10 cellular contexts compared by ENCODE assay signal in the genomic region with DNA sequence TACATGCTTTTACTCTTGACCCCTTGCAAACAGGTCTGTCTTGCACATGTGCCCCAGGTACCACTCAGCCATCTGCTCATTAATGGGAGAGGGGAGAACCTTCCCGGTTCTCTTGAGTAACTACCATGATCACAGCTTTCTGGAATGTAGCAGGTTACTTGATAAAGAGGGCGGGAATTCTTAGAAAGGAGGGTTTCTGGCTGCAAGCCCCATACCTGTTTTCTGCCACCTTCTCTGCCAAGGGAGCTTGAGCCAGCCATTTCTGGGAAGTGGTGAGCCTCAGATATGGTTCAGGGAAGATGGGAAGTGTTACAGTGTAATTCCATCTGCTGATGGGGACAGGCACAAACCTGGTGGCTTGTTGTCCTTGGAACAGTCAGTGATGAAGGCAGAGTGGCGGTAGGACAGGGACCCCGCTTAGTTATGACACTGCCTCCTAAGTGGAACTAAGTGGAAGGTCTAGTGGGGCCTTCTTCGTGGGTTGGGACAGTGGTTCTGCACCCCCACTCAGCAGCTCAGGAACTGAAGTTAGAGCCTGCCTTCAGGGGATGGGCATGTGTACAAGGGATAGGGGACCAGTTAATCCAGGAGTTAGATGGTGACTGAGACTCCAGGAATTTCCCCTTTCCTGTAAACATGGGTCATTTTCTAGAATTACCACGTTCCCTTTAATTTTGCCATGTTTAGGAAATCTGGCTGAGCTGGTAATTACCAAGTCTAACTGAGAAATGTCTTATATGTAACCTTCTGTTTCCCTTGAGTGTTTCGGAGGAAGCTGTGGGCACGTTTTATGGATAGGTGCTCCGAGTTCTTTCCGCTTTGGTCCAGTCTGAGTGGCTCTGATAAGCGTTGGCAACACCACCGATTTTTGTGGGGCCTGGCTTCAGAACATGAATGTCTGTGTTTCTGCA. TPM values are rescaled to one million over a fixed set of nuclear protein-coding genes. Genes with fewer than 3 reads are reported as not detected.
DNase-seq lines count a peak whose midpoint lies in the region; ATAC-seq and TF ChIP-seq lines count a peak whose summit lies in the region.
"Had no signal": no experiment of that assay in that cellular context is flagged by ENCODE, and none has a peak within 500 bp of the region (broad histone marks: within the 10 kb centered on the region; RNA-seq: fewer than 3 reads in every experiment).

No MANE protein-coding gene starts in this region.

- no peak for TF ChIP-seq EP300 in Ishikawa (IDR thresholded peaks at IDR 0.05; ENCODE audit: borderline replicate concordance)

- no peaks in the 10 kb centered on the region for H3K9me3 ChIP-seq in liver (ENCODE audit: control insufficient read depth in 4 of 4, low read length in 3 of 4)

- DNase-seq in AG08396 (ENCODE audit: low spot score) (peak; percentile 53), nucleus accumbens (lab: John Stamatoyannopoulos, UW) (no peak), NOMO-1 (lab: John Stamatoyannopoulos, UW; ENCODE audit: unreplicated experiment in 2 of 2) (no peak)
- DNase-seq: NCI-H446 treated with DMSO at 0.1 percent for 48 hours had no signal

- no peaks in the 10 kb centered on the region for H3K36me3 ChIP-seq in liver (ENCODE audit: control insufficient read depth in 4 of 4, insufficient read depth in 3 of 4, low read depth in 1 of 4, low read length in 3 of 4)

- TF ChIP-seq RAD21 in Ishikawa (IDR thresholded peaks at IDR 0.05; ENCODE audit: low read depth) (no peak), liver (IDR thresholded peaks at IDR 0.05) (no peak)

- H3K4me1 ChIP-seq in liver (ENCODE audit: control insufficient read depth in 4 of 4, insufficient read depth in 4 of 4, low read length in 3 of 4) = peaks cover 22 to 51% (median 35%) of the 10 kb centered on the region in 4 donors

- H3K4me3 ChIP-seq in liver (ENCODE audit: low read depth in 1 of 3, low read length in 3 of 3) = no peak overlapping the region

- ATAC-seq in GM18498 (IDR thresholded peaks at IDR 0.05; ENCODE audit: unreplicated experiment) (no peak), GM18519 (IDR thresholded peaks at IDR 0.05; ENCODE audit: low FRiP score, unreplicated experiment) (no peak)
- ATAC-seq: HCT116 had no signal

- H3K27ac ChIP-seq in adipose tissue (ENCODE audit: low read depth, low read length) (peak overlapping the region; percentile 55), liver (ENCODE audit: low read depth in 1 of 2, low read length in 2 of 2) (peak overlapping the region; percentile 47 to 65)

- no peak for TF ChIP-seq CTCF in liver (IDR thresholded peaks at IDR 0.05; ENCODE audit: low read depth, low read length, missing input control)

- no peaks in the 10 kb centered on the region for H3K27me3 ChIP-seq in liver (ENCODE audit: control insufficient read depth in 4 of 4, insufficient read depth in 4 of 4, low read length in 3 of 4)

- WGBS in adipose tissue, 3 donors = 42 to 70% (median 49%) methylated on average over 12 of the region's 12 CpGs
- WGBS in liver = 80% methylated on average over 12 of the region's 12 CpGs

- no peak overlapping the region for H3K9ac ChIP-seq in liver (ENCODE audit: low read depth in 1 of 2, low read length in 2 of 2)

TF ChIP-seq in Ishikawa, 13 proteins besides CTCF, POLR2A, EP300 and RAD21:
- TF ChIP-seq, protein P1, sequence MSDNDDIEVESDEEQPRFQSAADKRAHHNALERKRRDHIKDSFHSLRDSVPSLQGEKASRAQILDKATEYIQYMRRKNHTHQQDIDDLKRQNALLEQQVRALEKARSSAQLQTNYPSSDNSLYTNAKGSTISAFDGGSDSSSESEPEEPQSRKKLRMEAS (IDR thresholded peaks at IDR 0.05) = no peak
- peak; percentile 48; the same call in 1 of the 2 replicates for TF ChIP-seq TEAD4 (IDR thresholded peaks at IDR 0.05)
- TF ChIP-seq NFIC (IDR thresholded peaks at IDR 0.05) = peak; percentile 53
TF ChIP-seq in Ishikawa: peak in this region for 2.

TF ChIP-seq in liver, 16 proteins besides CTCF, POLR2A, EP300 and RAD21:
- TF ChIP-seq SP1 (IDR thresholded peaks at IDR 0.05) (no peak), NR2F2 (IDR thresholded peaks at IDR 0.05) (no peak), TAF1 (conservative IDR thresholded peaks at IDR 0.05) (no peak), GABPA (IDR thresholded peaks at IDR 0.05 in 1 of 2, conservative IDR thresholded peaks at IDR 0.05 in 1 of 2) (no peak), HNF4G (IDR thresholded peaks at IDR 0.05) (no peak), JUND (IDR thresholded peaks at IDR 0.05) (no peak), FOXA1 (IDR thresholded peaks at IDR 0.05) (no peak), FOXA2 (IDR thresholded peaks at IDR 0.05) (no peak), RXRA (IDR thresholded peaks at IDR 0.05) (no peak), YY1 (IDR thresholded peaks at IDR 0.05) (no peak), EGR1 (IDR thresholded peaks at IDR 0.05; ENCODE audit: low read depth in 2 of 2) (no peak), HNF4A (conservative IDR thresholded peaks at IDR 0.05) (no peak)
- TF ChIP-seq, protein P2, sequence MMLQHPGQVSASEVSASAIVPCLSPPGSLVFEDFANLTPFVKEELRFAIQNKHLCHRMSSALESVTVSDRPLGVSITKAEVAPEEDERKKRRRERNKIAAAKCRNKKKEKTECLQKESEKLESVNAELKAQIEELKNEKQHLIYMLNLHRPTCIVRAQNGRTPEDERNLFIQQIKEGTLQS (IDR thresholded peaks at IDR 0.05) = no peak
- TF ChIP-seq, protein P3, sequence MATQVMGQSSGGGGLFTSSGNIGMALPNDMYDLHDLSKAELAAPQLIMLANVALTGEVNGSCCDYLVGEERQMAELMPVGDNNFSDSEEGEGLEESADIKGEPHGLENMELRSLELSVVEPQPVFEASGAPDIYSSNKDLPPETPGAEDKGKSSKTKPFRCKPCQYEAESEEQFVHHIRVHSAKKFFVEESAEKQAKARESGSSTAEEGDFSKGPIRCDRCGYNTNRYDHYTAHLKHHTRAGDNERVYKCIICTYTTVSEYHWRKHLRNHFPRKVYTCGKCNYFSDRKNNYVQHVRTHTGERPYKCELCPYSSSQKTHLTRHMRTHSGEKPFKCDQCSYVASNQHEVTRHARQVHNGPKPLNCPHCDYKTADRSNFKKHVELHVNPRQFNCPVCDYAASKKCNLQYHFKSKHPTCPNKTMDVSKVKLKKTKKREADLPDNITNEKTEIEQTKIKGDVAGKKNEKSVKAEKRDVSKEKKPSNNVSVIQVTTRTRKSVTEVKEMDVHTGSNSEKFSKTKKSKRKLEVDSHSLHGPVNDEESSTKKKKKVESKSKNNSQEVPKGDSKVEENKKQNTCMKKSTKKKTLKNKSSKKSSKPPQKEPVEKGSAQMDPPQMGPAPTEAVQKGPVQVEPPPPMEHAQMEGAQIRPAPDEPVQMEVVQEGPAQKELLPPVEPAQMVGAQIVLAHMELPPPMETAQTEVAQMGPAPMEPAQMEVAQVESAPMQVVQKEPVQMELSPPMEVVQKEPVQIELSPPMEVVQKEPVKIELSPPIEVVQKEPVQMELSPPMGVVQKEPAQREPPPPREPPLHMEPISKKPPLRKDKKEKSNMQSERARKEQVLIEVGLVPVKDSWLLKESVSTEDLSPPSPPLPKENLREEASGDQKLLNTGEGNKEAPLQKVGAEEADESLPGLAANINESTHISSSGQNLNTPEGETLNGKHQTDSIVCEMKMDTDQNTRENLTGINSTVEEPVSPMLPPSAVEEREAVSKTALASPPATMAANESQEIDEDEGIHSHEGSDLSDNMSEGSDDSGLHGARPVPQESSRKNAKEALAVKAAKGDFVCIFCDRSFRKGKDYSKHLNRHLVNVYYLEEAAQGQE (IDR thresholded peaks at IDR 0.05) = no peak
- TF ChIP-seq, protein P1 (IDR thresholded peaks at IDR 0.05) = no peak
- TF ChIP-seq, protein P4, sequence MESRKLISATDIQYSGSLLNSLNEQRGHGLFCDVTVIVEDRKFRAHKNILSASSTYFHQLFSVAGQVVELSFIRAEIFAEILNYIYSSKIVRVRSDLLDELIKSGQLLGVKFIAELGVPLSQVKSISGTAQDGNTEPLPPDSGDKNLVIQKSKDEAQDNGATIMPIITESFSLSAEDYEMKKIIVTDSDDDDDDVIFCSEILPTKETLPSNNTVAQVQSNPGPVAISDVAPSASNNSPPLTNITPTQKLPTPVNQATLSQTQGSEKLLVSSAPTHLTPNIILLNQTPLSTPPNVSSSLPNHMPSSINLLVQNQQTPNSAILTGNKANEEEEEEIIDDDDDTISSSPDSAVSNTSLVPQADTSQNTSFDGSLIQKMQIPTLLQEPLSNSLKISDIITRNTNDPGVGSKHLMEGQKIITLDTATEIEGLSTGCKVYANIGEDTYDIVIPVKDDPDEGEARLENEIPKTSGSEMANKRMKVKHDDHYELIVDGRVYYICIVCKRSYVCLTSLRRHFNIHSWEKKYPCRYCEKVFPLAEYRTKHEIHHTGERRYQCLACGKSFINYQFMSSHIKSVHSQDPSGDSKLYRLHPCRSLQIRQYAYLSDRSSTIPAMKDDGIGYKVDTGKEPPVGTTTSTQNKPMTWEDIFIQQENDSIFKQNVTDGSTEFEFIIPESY (IDR thresholded peaks at IDR 0.05) = no peak

RNA-seq across cellular contexts. Expression of a gene that starts 35.2 kb away (rescaled TPM):
- polyA plus RNA-seq in adipose tissue = 10 to 100 TPM; 10.3 to 37.9 (median 14.8) TPM
- 10 to 100 TPM; 16.4 to 35.6 TPM for total RNA-seq in liver
- 10 to 100 TPM in 1 of 2 donors, 1 to 10 TPM in 1; 7.4 to 20.2 TPM for polyA plus RNA-seq in liver
